In genomic region chr9:94952553-94953373, GRCh38 we compare ENCODE assay signal across 8 cellular contexts.
DNase-seq lines count a peak whose midpoint lies in the region; ATAC-seq and TF ChIP-seq lines count a peak whose summit lies in the region.

No MANE protein-coding gene starts in this region.

- H3K27me3 Mint-ChIP-seq in Calu3 (ENCODE audit: unreplicated experiment) = no peaks in the 10 kb centered on the region

- H3K27ac Mint-ChIP-seq in Calu3 (ENCODE audit: unreplicated experiment) = peak overlapping the region; percentile 23

- CTCF ChIA-PET in Calu3 (lab: Charles Lee) = no interaction called here

- H3K4me1 ChIP-seq in heart right ventricle (peaks cover 7 to 59% (median 52%) of the 10 kb centered on the region in 9 donors), thoracic aorta (ENCODE audit: control insufficient read depth in 1 of 2, low read depth in 2 of 2) (peaks cover 36 to 68% of the 10 kb centered on the region in 2 donors)
- peaks cover 16% of the 10 kb centered on the region for H3K4me1 ChIP-seq in effector memory CD4-positive, alpha-beta T cell (ENCODE audit: control insufficient read depth, insufficient read depth, low read length, poor library complexity, severe bottlenecking)

- no peak overlapping the region for H3K4me3 Mint-ChIP-seq in Calu3 (ENCODE audit: low read depth, unreplicated experiment)

- H3K36me3 ChIP-seq in heart right ventricle (peaks cover 0 to 19% (median 0%) of the 10 kb centered on the region in 9 donors), thoracic aorta (no peaks in the 10 kb centered on the region)
- H3K36me3 ChIP-seq in effector memory CD4-positive, alpha-beta T cell (ENCODE audit: control insufficient read depth, insufficient read depth, low read length) = peaks cover 3% of the 10 kb centered on the region

- peak overlapping the region; percentile 33 to 92 (median 76) for H3K27ac ChIP-seq in heart right ventricle
- H3K27ac ChIP-seq in thoracic aorta = peak overlapping the region; percentile 81 to 89
- no peak overlapping the region for H3K27ac ChIP-seq in effector memory CD4-positive, alpha-beta T cell (ENCODE audit: insufficient read depth, low read length, poor library complexity, severe bottlenecking)

- peaks cover 50% of the 10 kb centered on the region for H3K4me1 Mint-ChIP-seq in Calu3 (ENCODE audit: low read depth, unreplicated experiment)

- TF ChIP-seq CTCF in Calu3 (IDR thresholded peaks at IDR 0.05; ENCODE audit: unreplicated experiment) = no peak
- no peak for TF ChIP-seq CTCF in GM20000 (IDR thresholded peaks at IDR 0.05; ENCODE audit: extremely low read depth, missing control alignments)
- TF ChIP-seq CTCF in heart right ventricle (IDR thresholded peaks at IDR 0.05) = no peak
- no peak for TF ChIP-seq CTCF in thoracic aorta (IDR thresholded peaks at IDR 0.05)

- H3K9me3 ChIP-seq in heart right ventricle (no peaks in the 10 kb centered on the region), thoracic aorta (no peaks in the 10 kb centered on the region)
- no peaks in the 10 kb centered on the region for H3K9me3 ChIP-seq in effector memory CD4-positive, alpha-beta T cell (ENCODE audit: control insufficient read depth, low read length)

- peaks cover 3% of the 10 kb centered on the region for H3K9me3 Mint-ChIP-seq in Calu3 (ENCODE audit: low read depth, unreplicated experiment)

- BruUV-seq in Calu3 (replicated peaks; lab: Mats Ljungman, UMichigan) = no TSS peak

- DNase-seq in Calu3 = no peak
- peak; percentile 51 for DNase-seq in GM20000 (ENCODE audit: low spot score)
- peak in 1 of 2 donors; percentile 69 for DNase-seq in heart right ventricle
- no peak for DNase-seq in thoracic aorta (ENCODE audit: low spot score)
- DNase-seq in T-helper 9 cell = no peak
- no peak for DNase-seq in NCI-H2029 (lab: John Stamatoyannopoulos, UW)
- DNase-seq in effector memory CD4-positive, alpha-beta T cell = no peak

- WGBS in heart right ventricle, 2 donors = 18 to 24% methylated on average over 8 of the region's 8 CpGs

- H3K4me3 ChIP-seq in heart right ventricle = peak overlapping the region in 5 of 10 donors; percentile 6 to 20 (median 9)
- H3K4me3 ChIP-seq in thoracic aorta = peak overlapping the region; percentile 51
- no peak overlapping the region for H3K4me3 ChIP-seq in effector memory CD4-positive, alpha-beta T cell (ENCODE audit: insufficient read depth, low read depth, low read length, poor library complexity, severe bottlenecking)

- ATAC-seq in SK-N-SH treated with all-trans-retinoic acid at 6 μM for 48 hours (peak; percentile 39), heart right ventricle (peak; percentile 32 to 84 (median 70)), thoracic aorta (ENCODE audit: insufficient number of reproducible peaks, low FRiP score, low read depth) (peak; percentile 50)

- H3K36me3 Mint-ChIP-seq in Calu3 (ENCODE audit: insufficient read depth, unreplicated experiment) = no peaks in the 10 kb centered on the region

- H3K27me3 ChIP-seq in heart right ventricle (no peaks in the 10 kb centered on the region), thoracic aorta (replicated peaks; ENCODE audit: insufficient read depth) (no peaks in the 10 kb centered on the region)
- no peaks in the 10 kb centered on the region for H3K27me3 ChIP-seq in effector memory CD4-positive, alpha-beta T cell (replicated peaks; ENCODE audit: control insufficient read depth, insufficient read depth, low read length, poor library complexity, severe bottlenecking)

- intact Hi-C loops in Calu3 (cut with micrococcal nuclease; ENCODE audit: unreplicated experiment) = no loop called here
- intact Hi-C loops in heart right ventricle (cut with DNase I) = loop anchor here in 4 of 10 donors (1.0 to 5.0 kb wide), 4 partner anchors 50 to 80 kb away; no protein-coding TSS in a partner anchor

TF ChIP-seq in SK-N-SH treated with all-trans-retinoic acid at 6 μM for 48 hours, 23 proteins besides CTCF, POLR2A, EP300 and RAD21:
- TF ChIP-seq ZNF70 (CRISPR knock-in tag; IDR thresholded peaks at IDR 0.05) (no peak), GLIS3 (CRISPR knock-in tag; IDR thresholded peaks at IDR 0.05) (no peak), PPARA (CRISPR knock-in tag; IDR thresholded peaks at IDR 0.05; ENCODE audit: borderline replicate concordance) (no peak), ESRRG (CRISPR knock-in tag; IDR thresholded peaks at IDR 0.05) (no peak), ISL1 (CRISPR knock-in tag; IDR thresholded peaks at IDR 0.05) (no peak), CSRNP3 (CRISPR knock-in tag; IDR thresholded peaks at IDR 0.05) (no peak), ZFP3 (CRISPR knock-in tag; IDR thresholded peaks at IDR 0.05) (no peak), ZNF565 (CRISPR knock-in tag; conservative IDR thresholded peaks at IDR 0.05; ENCODE audit: low read depth) (no peak), OSR1 (CRISPR knock-in tag; IDR thresholded peaks at IDR 0.05) (no peak), TOX (CRISPR knock-in tag; IDR thresholded peaks at IDR 0.05; ENCODE audit: borderline replicate concordance) (no peak), SNAI2 (CRISPR knock-in tag; IDR thresholded peaks at IDR 0.05) (no peak), ZC3H10 (CRISPR knock-in tag; IDR thresholded peaks at IDR 0.05) (no peak), ZNF8 (CRISPR knock-in tag; IDR thresholded peaks at IDR 0.05) (no peak), CSDC2 (CRISPR knock-in tag; IDR thresholded peaks at IDR 0.05) (no peak)
- TF ChIP-seq, protein P1, sequence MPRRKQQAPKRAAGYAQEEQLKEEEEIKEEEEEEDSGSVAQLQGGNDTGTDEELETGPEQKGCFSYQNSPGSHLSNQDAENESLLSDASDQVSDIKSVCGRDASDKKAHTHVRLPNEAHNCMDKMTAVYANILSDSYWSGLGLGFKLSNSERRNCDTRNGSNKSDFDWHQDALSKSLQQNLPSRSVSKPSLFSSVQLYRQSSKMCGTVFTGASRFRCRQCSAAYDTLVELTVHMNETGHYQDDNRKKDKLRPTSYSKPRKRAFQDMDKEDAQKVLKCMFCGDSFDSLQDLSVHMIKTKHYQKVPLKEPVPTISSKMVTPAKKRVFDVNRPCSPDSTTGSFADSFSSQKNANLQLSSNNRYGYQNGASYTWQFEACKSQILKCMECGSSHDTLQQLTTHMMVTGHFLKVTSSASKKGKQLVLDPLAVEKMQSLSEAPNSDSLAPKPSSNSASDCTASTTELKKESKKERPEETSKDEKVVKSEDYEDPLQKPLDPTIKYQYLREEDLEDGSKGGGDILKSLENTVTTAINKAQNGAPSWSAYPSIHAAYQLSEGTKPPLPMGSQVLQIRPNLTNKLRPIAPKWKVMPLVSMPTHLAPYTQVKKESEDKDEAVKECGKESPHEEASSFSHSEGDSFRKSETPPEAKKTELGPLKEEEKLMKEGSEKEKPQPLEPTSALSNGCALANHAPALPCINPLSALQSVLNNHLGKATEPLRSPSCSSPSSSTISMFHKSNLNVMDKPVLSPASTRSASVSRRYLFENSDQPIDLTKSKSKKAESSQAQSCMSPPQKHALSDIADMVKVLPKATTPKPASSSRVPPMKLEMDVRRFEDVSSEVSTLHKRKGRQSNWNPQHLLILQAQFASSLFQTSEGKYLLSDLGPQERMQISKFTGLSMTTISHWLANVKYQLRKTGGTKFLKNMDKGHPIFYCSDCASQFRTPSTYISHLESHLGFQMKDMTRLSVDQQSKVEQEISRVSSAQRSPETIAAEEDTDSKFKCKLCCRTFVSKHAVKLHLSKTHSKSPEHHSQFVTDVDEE (CRISPR knock-in tag; IDR thresholded peaks at IDR 0.05) = no peak
- TF ChIP-seq, protein P2, sequence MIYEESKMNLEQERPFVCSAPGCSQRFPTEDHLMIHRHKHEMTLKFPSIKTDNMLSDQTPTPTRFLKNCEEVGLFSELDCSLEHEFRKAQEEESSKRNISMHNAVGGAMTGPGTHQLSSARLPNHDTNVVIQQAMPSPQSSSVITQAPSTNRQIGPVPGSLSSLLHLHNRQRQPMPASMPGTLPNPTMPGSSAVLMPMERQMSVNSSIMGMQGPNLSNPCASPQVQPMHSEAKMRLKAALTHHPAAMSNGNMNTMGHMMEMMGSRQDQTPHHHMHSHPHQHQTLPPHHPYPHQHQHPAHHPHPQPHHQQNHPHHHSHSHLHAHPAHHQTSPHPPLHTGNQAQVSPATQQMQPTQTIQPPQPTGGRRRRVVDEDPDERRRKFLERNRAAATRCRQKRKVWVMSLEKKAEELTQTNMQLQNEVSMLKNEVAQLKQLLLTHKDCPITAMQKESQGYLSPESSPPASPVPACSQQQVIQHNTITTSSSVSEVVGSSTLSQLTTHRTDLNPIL (CRISPR knock-in tag; IDR thresholded peaks at IDR 0.05; ENCODE audit: low read depth) = no peak
- TF ChIP-seq, protein P3, sequence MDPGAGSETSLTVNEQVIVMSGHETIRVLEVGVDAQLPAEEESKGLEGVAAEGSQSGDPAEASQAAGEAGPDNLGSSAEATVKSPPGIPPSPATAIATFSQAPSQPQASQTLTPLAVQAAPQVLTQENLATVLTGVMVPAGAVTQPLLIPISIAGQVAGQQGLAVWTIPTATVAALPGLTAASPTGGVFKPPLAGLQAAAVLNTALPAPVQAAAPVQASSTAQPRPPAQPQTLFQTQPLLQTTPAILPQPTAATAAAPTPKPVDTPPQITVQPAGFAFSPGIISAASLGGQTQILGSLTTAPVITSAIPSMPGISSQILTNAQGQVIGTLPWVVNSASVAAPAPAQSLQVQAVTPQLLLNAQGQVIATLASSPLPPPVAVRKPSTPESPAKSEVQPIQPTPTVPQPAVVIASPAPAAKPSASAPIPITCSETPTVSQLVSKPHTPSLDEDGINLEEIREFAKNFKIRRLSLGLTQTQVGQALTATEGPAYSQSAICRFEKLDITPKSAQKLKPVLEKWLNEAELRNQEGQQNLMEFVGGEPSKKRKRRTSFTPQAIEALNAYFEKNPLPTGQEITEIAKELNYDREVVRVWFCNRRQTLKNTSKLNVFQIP (CRISPR knock-in tag; IDR thresholded peaks at IDR 0.05; ENCODE audit: borderline replicate concordance, low read depth) = no peak
